Comparison of ENCODE assay signal across 8 cellular contexts in genomic region chr12:93624595-93625294, GRCh38. TPM values are rescaled to one million over a fixed set of nuclear protein-coding genes. Genes with fewer than 3 reads are reported as not detected.
DNase-seq lines count a peak whose midpoint lies in the region; ATAC-seq and TF ChIP-seq lines count a peak whose summit lies in the region.

No MANE protein-coding gene starts in this region.

- DNase-seq in GM12864 (ENCODE audit: low read depth) = peak; percentile 31
- DNase-seq in H4 (ENCODE audit: low spot score) = peak; percentile 92
- peak; percentile 14 for DNase-seq in MG63
- DNase-seq in glomerular endothelial cell (ENCODE audit: extremely low read depth, low read depth, low spot score) = peak; percentile 44
- no peak for DNase-seq in D341Med (ENCODE audit: low spot score)
- DNase-seq in NCI-H2081 treated with DMSO at 0.1 percent for 48 hours (lab: John Stamatoyannopoulos, UW) = no peak
- no peak for DNase-seq in T-helper 17 cell
- no peak for DNase-seq in aorta

- peaks cover 18% of the 10 kb centered on the region for H3K9me3 ChIP-seq in MG63
- H3K9me3 ChIP-seq in T-helper 17 cell (ENCODE audit: control insufficient read depth, low read length, poor library complexity, severe bottlenecking) = no peaks in the 10 kb centered on the region
- H3K9me3 ChIP-seq in aorta (ENCODE audit: control insufficient read depth, low read length) = no peaks in the 10 kb centered on the region

- no peak overlapping the region for H3K4me3 Mint-ChIP-seq in T-helper 17 cell

- no peaks in the 10 kb centered on the region for H3K27me3 Mint-ChIP-seq in T-helper 17 cell

- H3K27me3 ChIP-seq in MG63 (no peaks in the 10 kb centered on the region), aorta (ENCODE audit: control insufficient read depth in 1 of 2, insufficient read depth in 2 of 2, low read length in 1 of 2) (no peaks in the 10 kb centered on the region)

- no peak overlapping the region for H3K27ac ChIP-seq in aorta (ENCODE audit: low read depth in 1 of 2, low read length in 2 of 2)

- H3K36me3 Mint-ChIP-seq in T-helper 17 cell (ENCODE audit: low read depth) = no peaks in the 10 kb centered on the region

- H3K4me3 ChIP-seq in GM12864 (ENCODE audit: low read depth, low read length) = no peak overlapping the region
- H3K4me3 ChIP-seq in MG63 = no peak overlapping the region
- H3K4me3 ChIP-seq in aorta (ENCODE audit: low read length in 2 of 2) = no peak overlapping the region

- intact Hi-C loops in aorta (cut with DNase I) = loop anchor here in 1 of 2 donors (2.0 kb wide), 1 partner anchor 50 kb away; no protein-coding TSS in a partner anchor

- WGBS in aorta, 2 donors = 75 to 78% methylated on average over 2 of the region's 2 CpGs

- no peaks in the 10 kb centered on the region for H3K4me1 Mint-ChIP-seq in T-helper 17 cell

- TF ChIP-seq CTCF in GM12864 (IDR thresholded peaks at IDR 0.05; ENCODE audit: low read depth, low read length, missing control alignments) = no peak

- H3K36me3 ChIP-seq in MG63 (no peaks in the 10 kb centered on the region; the same call in 1 of the 2 replicates), aorta (ENCODE audit: control insufficient read depth in 1 of 2, insufficient read depth in 2 of 2, low read length in 1 of 2) (no peaks in the 10 kb centered on the region)

- no peak overlapping the region for H3K27ac Mint-ChIP-seq in T-helper 17 cell

- no peak for ATAC-seq in T-helper 17 cell
- no peak for ATAC-seq in aorta (ENCODE audit: low FRiP score)

- H3K4me1 ChIP-seq in aorta (ENCODE audit: control insufficient read depth in 1 of 2, insufficient read depth in 2 of 2, low read length in 2 of 2) = no peaks in the 10 kb centered on the region

RNA-seq across cellular contexts. Expression of gene SOCS2, which starts 52.3 kb away (rescaled TPM):
- total RNA-seq in H4 (2014; rRNA removed; shearing (Covaris generic)) = 5.7 and 6.1 TPM in 2 replicates
- 42.3 and 46.9 TPM in 2 replicates for total RNA-seq in MG63 (2014; rRNA removed; shearing (Covaris generic); ENCODE audit: low replicate concordance)
- total RNA-seq in glomerular endothelial cell (45.4 and 58.6 TPM in 2 replicates), T-helper 17 cell (10 to 100 TPM; 24.3 to 37.7 TPM), aorta (10 to 100 TPM; 22.5 to 27.1 TPM)
- polyA plus RNA-seq in aorta = 10 to 100 TPM; 14.3 to 24.7 TPM

RNA-seq across cellular contexts. Expression of gene CRADD, which starts 52.4 kb away (rescaled TPM):
- 20.7 and 23.8 TPM in 2 replicates for total RNA-seq in H4 (2014; rRNA removed; shearing (Covaris generic))
- total RNA-seq in MG63 (2014; rRNA removed; shearing (Covaris generic); ENCODE audit: low replicate concordance) = 27.9 and 51.9 TPM in 2 replicates
- total RNA-seq in glomerular endothelial cell (17.3 and 21.1 TPM in 2 replicates), T-helper 17 cell (10 to 100 TPM; 13.0 to 14.4 TPM), aorta (10 to 100 TPM; 19.5 to 20.5 TPM)
- polyA plus RNA-seq in aorta = 10 to 100 TPM; 16.9 to 33.4 TPM

Comparison
In these comparisons a context has a peak if more than half of its experiments do, and no peak if none do; other contexts are left out.
1. DNase-seq: peak in GM12864 (single experiment), H4 (single experiment), MG63 (single experiment) and glomerular endothelial cell (single experiment); none in D341Med (single experiment), NCI-H2081 treated with DMSO at 0.1 percent for 48 hours (single experiment), T-helper 17 cell (0 of 3) and aorta (0 of 2).